In the genomic region with DNA sequence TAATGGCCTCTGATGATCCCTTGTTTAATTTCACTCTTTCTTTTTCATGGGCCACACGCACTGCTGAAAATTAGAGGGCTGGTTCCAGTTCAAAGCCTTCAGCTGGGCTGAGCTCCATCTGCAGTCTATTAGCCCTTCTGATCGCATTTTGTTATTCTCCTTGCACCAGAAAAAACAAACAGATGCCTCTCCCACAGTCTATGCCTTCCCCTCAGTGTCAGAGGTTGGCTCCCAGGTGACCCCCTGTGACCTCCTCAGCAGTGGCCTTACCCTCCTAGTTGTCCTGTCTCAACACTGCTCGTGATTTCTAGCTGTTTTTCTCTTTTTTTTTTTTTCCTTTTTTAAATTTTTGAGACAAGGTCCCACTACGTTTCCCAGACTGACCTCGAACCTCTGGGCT, we compare ENCODE assay signal across 20 cellular contexts.
"Had no signal": no experiment of that assay in that cellular context is flagged by ENCODE, and none has a peak within 500 bp of the region (broad histone marks: within the 10 kb centered on the region; RNA-seq: fewer than 3 reads in every experiment).

No MANE protein-coding gene starts in this region.

- H3K4me3 Mint-ChIP-seq: activated B cell treated with CpG ODN at 0.5 μM for 24 hours; activated CD4-positive, alpha-beta T cell treated with anti-CD3 and anti-CD28 coated beads, Interleukin-2, amount 10 ng/mL, durations not matched to agents 24 days and 14 days; activated naive CD8-positive, alpha-beta T cell; activated T-cell treated with anti-CD3 and anti-CD28 coated beads, Interleukin-2, amount 50 U/mL, for 72 hours; brain; central memory CD8-positive, alpha-beta T cell had no signal

- H3K4me1 ChIP-seq: foreskin keratinocyte had no signal

- DNase-seq: activated B cell treated with CpG ODN at 0.5 μM for 24 hours; activated CD4-positive, alpha-beta T cell treated with anti-CD3 and anti-CD28 coated beads, Interleukin-2, amount 10 ng/mL, durations not matched to agents 24 days and 14 days; activated CD8-positive, alpha-beta memory T cell treated with anti-CD3 and anti-CD28 coated beads, Interleukin-2, amount 50 U/mL, for 48 hours; activated gamma-delta T cell; activated T-cell treated with anti-CD3 and anti-CD28 coated beads, Interleukin-2, amount 50 U/mL, for 72 hours; amniotic stem cell; foreskin keratinocyte; glutamatergic neuron; hypothalamus; stimulated activated CD4-positive, alpha-beta T cell treated with anti-CD3 and anti-CD28 coated beads, Interleukin-15, amount 100 ng/mL, for 24 hours; stimulated activated CD4-positive, alpha-beta T cell treated with anti-CD3 and anti-CD28 coated beads, Interleukin-4, amount 100 ng/mL, for 24 hours; stimulated activated naive CD4-positive, alpha-beta T cell; SW 1271; transverse colon had no signal

- H3K36me3 ChIP-seq: esophagus muscularis mucosa, transverse colon had no signal

- H3K27me3 Mint-ChIP-seq: brain; central memory CD8-positive, alpha-beta T cell had no signal

- H3K27ac Mint-ChIP-seq: activated B cell treated with CpG ODN at 0.5 μM for 24 hours; activated CD4-positive, alpha-beta T cell treated with anti-CD3 and anti-CD28 coated beads, Interleukin-2, amount 10 ng/mL, durations not matched to agents 24 days and 14 days; activated naive CD8-positive, alpha-beta T cell; activated T-cell treated with anti-CD3 and anti-CD28 coated beads, Interleukin-2, amount 50 U/mL, for 72 hours had no signal

- ATAC-seq: activated T-cell treated with anti-CD3 and anti-CD28 coated beads, Interleukin-2, amount 50 U/mL, for 72 hours; foreskin keratinocyte had no signal

- H3K27me3 ChIP-seq: esophagus muscularis mucosa, foreskin keratinocyte, transverse colon had no signal

- H3K9me3 ChIP-seq: esophagus muscularis mucosa, transverse colon had no signal

- H3K9me3 Mint-ChIP-seq: activated B cell treated with CpG ODN at 0.5 μM for 24 hours; activated CD4-positive, alpha-beta T cell treated with anti-CD3 and anti-CD28 coated beads, Interleukin-2, amount 10 ng/mL, durations not matched to agents 24 days and 14 days; activated T-cell treated with anti-CD3 and anti-CD28 coated beads, Interleukin-2, amount 50 U/mL, for 72 hours; central memory CD8-positive, alpha-beta T cell had no signal

- H3K4me1 Mint-ChIP-seq: activated B cell treated with CpG ODN at 0.5 μM for 24 hours; activated CD4-positive, alpha-beta T cell treated with anti-CD3 and anti-CD28 coated beads, Interleukin-2, amount 10 ng/mL, durations not matched to agents 24 days and 14 days; central memory CD8-positive, alpha-beta T cell had no signal

- H3K36me3 Mint-ChIP-seq: activated naive CD8-positive, alpha-beta T cell; brain had no signal

- H3K27ac ChIP-seq: coronary artery, esophagus muscularis mucosa, foreskin keratinocyte, skin epidermis, transverse colon had no signal

- H3K4me3 ChIP-seq: coronary artery, esophagus muscularis mucosa, skin epidermis, transverse colon had no signal
